ENCODE assay signal across 1 cellular context in genomic region chr21:45330075-45330781, GRCh38.
A peak's percentile ranks its signal among the peaks of the same experiment; 100 is the strongest.
TF ChIP-seq lines count a peak whose summit lies in the region.

No MANE protein-coding gene starts in this region.

TF ChIP-seq in HEK293, 187 proteins besides CTCF, POLR2A, EP300 and RAD21 (continued from another document and continues in another):
- TF ChIP-seq PRDM2 (tag by site-specific recombination; IDR thresholded peaks at IDR 0.05; ENCODE audit: borderline replicate concordance) (no peak), OSR2 (tag by site-specific recombination; IDR thresholded peaks at IDR 0.05) (peak; percentile 61; the same call in 1 of the 2 replicates), SP2 (tag by site-specific recombination; IDR thresholded peaks at IDR 0.05) (no peak), ZIC2 (tag by site-specific recombination; IDR thresholded peaks at IDR 0.05) (peak; percentile 98), ZNF692 (tag by site-specific recombination; IDR thresholded peaks at IDR 0.05) (peak; percentile 83), GLIS2 (tag by site-specific recombination; IDR thresholded peaks at IDR 0.05) (peak; percentile 59), ZNF280D (tag by site-specific recombination; IDR thresholded peaks at IDR 0.05) (no peak), OVOL3 (tag by site-specific recombination; IDR thresholded peaks at IDR 0.05) (no peak), ZNF175 (tag by site-specific recombination; IDR thresholded peaks at IDR 0.05) (no peak), ZNF10 (tag by site-specific recombination; IDR thresholded peaks at IDR 0.05) (no peak), ZNF623 (tag by site-specific recombination; IDR thresholded peaks at IDR 0.05) (no peak), ZNF221 (tag by site-specific recombination; IDR thresholded peaks at IDR 0.05; ENCODE audit: borderline replicate concordance) (no peak), ZNF548 (tag by site-specific recombination; IDR thresholded peaks at IDR 0.05) (no peak), ZNF514 (tag by site-specific recombination; IDR thresholded peaks at IDR 0.05) (no peak), PBX3 (CRISPR knock-in tag; IDR thresholded peaks at IDR 0.05) (no peak), ZNF362 (tag by site-specific recombination; IDR thresholded peaks at IDR 0.05) (no peak), ZNF610 (tag by site-specific recombination; IDR thresholded peaks at IDR 0.05; ENCODE audit: borderline replicate concordance) (no peak), ZNF23 (tag by site-specific recombination; IDR thresholded peaks at IDR 0.05; ENCODE audit: borderline replicate concordance) (no peak), ZBTB11 (tag by site-specific recombination; conservative IDR thresholded peaks at IDR 0.05; ENCODE audit: low read depth) (no peak), ZNF654 (tag by site-specific recombination; IDR thresholded peaks at IDR 0.05; ENCODE audit: low read depth) (no peak), ZNF600 (tag by site-specific recombination; IDR thresholded peaks at IDR 0.05) (no peak), ZBTB26 (tag by site-specific recombination; optimal IDR thresholded peaks at IDR 0.05) (no peak), ZNF488 (tag by site-specific recombination; IDR thresholded peaks at IDR 0.05) (no peak), ZNF677 (tag by site-specific recombination; IDR thresholded peaks at IDR 0.05) (no peak), WT1 (tag by site-specific recombination; IDR thresholded peaks at IDR 0.05) (peak; percentile 18; the same call in 1 of the 2 replicates), ZNF146 (tag by site-specific recombination; IDR thresholded peaks at IDR 0.05) (no peak), ZNF513 (tag by site-specific recombination; IDR thresholded peaks at IDR 0.05) (no peak), ZNF48 (tag by site-specific recombination; IDR thresholded peaks at IDR 0.05) (no peak), ZSCAN4 (tag by site-specific recombination; IDR thresholded peaks at IDR 0.05) (peak; percentile 14; the same call in 1 of the 2 replicates), ZNF18 (tag by site-specific recombination; IDR thresholded peaks at IDR 0.05) (no peak)
